7 cellular contexts compared by ENCODE assay signal in the genomic region with DNA sequence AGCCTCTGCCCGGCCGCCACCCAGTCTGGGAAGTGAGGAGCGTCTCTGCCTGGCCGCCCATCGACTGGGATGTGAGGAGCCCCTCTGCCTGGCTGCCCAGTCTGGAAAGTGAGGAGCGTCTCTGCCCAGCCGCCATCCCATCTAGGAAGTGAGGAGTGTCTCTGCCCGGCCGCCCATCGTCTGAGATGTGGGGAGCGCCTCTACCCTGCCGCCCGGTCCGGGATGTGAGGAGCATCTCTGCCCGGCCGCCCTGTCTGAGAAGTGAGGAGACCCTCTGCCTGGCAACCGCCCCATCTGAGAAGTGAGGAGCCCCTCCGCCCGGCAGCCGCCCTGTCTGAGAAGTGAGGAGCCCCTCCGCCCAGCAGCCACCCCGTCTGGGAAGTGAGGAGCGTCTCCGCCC. TPM values are rescaled to one million over a fixed set of nuclear protein-coding genes. Genes with fewer than 3 reads are reported as not detected.
"Had no signal": no experiment of that assay in that cellular context is flagged by ENCODE, and none has a peak within 500 bp of the region (broad histone marks: within the 10 kb centered on the region; RNA-seq: fewer than 3 reads in every experiment).

No MANE protein-coding gene starts in this region.

RNA-seq across cellular contexts. Expression of a gene that starts 43.6 kb away (rescaled TPM):
- total RNA-seq: activated naive CD4-positive, alpha-beta T cell treated with anti-CD3 and anti-CD28 coated beads for 36 hours; activated naive CD4-positive, alpha-beta T cell treated with anti-CD3 and anti-CD28 coated beads, Interleukin-2, amount 50 U/mL, for 72 hours; activated naive CD8-positive, alpha-beta T cell treated with anti-CD3 and anti-CD28 coated beads, Interleukin-2, amount 10 ng/mL, durations not matched to agents 7 days and 5 days; activated T-cell treated with anti-CD3 and anti-CD28 coated beads, Interleukin-2, amount 50 U/mL, for 4 hours; activated T-helper 1 cell treated with anti-CD3 and anti-CD28 coated beads, Interleukin-12 subunit alpha, Interleukin-12 subunit beta, Interleukin-2, Interleukin-4 antibody, amounts not matched to agents 30 ng/mL and 10 ng/mL and 1 ng/mL, durations not matched to agents 14 hours and 24 hours and 36 hours; activated T-helper 17 cell treated with anti-CD3 and anti-CD28 coated beads, Interleukin-2, amount 50 U/mL, for 72 hours; activated T-helper 2 cell treated with anti-CD3 and anti-CD28 coated beads, Interferon-gamma antibody, Interleukin-2, Interleukin-4, amounts not matched to agents 10 μg/mL and 5 μg/mL and 100 μg/mL, durations not matched to agents 14 hours and 24 hours and 36 hours had no signal
